ENCODE assay signal across 36 cellular contexts in the genomic region with DNA sequence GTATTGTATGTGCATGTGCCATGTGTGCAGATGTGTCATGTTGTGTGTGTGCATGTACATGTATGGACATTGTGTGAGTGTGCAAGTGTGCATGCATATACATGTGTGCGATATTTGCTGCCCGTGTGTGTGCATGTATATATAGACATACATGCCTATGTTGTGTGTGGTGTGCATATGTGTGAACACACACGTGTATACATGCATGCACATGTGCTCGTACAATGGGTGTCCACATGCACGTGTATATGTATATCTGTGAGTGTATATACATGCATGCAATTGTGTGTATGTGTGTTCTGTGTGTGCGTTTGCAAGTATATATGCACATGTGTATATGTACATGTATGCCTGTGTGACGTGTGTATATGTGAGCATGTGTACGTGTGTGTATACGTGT. TPM values are rescaled to one million over a fixed set of nuclear protein-coding genes. Genes with fewer than 3 reads are reported as not detected.
"Had no signal": no experiment of that assay in that cellular context is flagged by ENCODE, and none has a peak within 500 bp of the region (broad histone marks: within the 10 kb centered on the region; RNA-seq: fewer than 3 reads in every experiment).

No MANE protein-coding gene starts in this region.

- H3K9me3 ChIP-seq: neutrophil, pancreas, prostate gland, spleen, suprapubic skin, testis, tibial artery, transverse colon, upper lobe of left lung, uterus had no signal

- H3K4me3 Mint-ChIP-seq: naive B cell; natural killer cell; nephron; neural progenitor cell; stimulated activated memory B cell treated with anti-CD40 and anti-IgM and Interleukin-4, amounts not matched to agents 10 μg/mL and 1 μg/mL and 100 μg/mL, for 72 hours; stimulated activated naive CD8-positive, alpha-beta T cell treated with anti-CD3 and anti-CD28 coated beads, Interleukin-15, amount 100 ng/mL, for 72 hours had no signal

- H3K27me3 ChIP-seq: neural progenitor cell, pancreas, testis, upper lobe of left lung, uterus had no signal

- DNase-seq: naive B cell; natural killer cell; nucleus accumbens; spleen; stimulated activated CD4-positive, alpha-beta T cell treated with anti-CD3 and anti-CD28 coated beads, Interleukin-12 subunit alpha, Interleukin-12 subunit beta, amount 100 ng/mL, for 4 hours; stimulated activated CD4-positive, alpha-beta T cell treated with anti-CD3 and anti-CD28 coated beads, Interleukin-1b, Interleukin-23, amount 100 ng/mL, for 48 hours; stimulated activated CD4-positive, alpha-beta T cell treated with anti-CD3 and anti-CD28 coated beads, Interleukin-4, amount 100 ng/mL, for 1 hour; stimulated activated CD4-positive, alpha-beta T cell treated with anti-CD3 and anti-CD28 coated beads, Interleukin-4, amount 100 ng/mL, for 4 hours; stimulated activated CD8-positive, alpha-beta memory T cell treated with anti-CD3 and anti-CD28 coated beads, Interleukin-4, amount 100 ng/mL, for 48 hours; stimulated activated naive CD4-positive, alpha-beta T cell; stimulated activated naive CD8-positive, alpha-beta T cell treated with anti-CD3 and anti-CD28 coated beads, Interleukin-15, amount 100 ng/mL, for 72 hours; stimulated activated naive CD8-positive, alpha-beta T cell treated with anti-CD3 and anti-CD28 coated beads, Interleukin-15, Interleukin-2, amounts not matched to agents 100 U/mL and 50 U/mL, for 24 hours; substantia nigra; testis; tibial artery; transverse colon; uterus had no signal

- H3K4me1 Mint-ChIP-seq: naive B cell; natural killer cell; stimulated activated memory B cell treated with anti-CD40 and anti-IgM and Interleukin-4, amounts not matched to agents 10 μg/mL and 1 μg/mL and 100 μg/mL, for 72 hours had no signal

- H2AFZ ChIP-seq: neural progenitor cell had no signal

- H3K27ac Mint-ChIP-seq: natural killer cell; nephron; neural progenitor cell; stimulated activated memory B cell treated with anti-CD40 and anti-IgM and Interleukin-4, amounts not matched to agents 10 μg/mL and 1 μg/mL and 100 μg/mL, for 72 hours; stimulated activated naive CD8-positive, alpha-beta T cell treated with anti-CD3 and anti-CD28 coated beads, Interleukin-15, amount 100 ng/mL, for 72 hours had no signal

- H3K4me1 ChIP-seq: neural progenitor cell, pancreas, prostate gland, spleen, suprapubic skin, testis, tibial artery, transverse colon, upper lobe of left lung, uterus had no signal

- H3K36me3 ChIP-seq: neural progenitor cell, neutrophil, pancreas, prostate gland, spleen, suprapubic skin, tibial artery, transverse colon, upper lobe of left lung, uterus had no signal

- H3K4me2 ChIP-seq: neural progenitor cell, smooth muscle cell had no signal

- H3K4me3 ChIP-seq: neural progenitor cell, pancreas, prostate gland, skin epidermis, smooth muscle cell, spleen, suprapubic skin, testis, tibial artery, transverse colon, upper lobe of left lung, uterus had no signal

- H3K27ac ChIP-seq: neural progenitor cell, neutrophil, pancreas, prostate gland, skin epidermis, spleen, suprapubic skin, testis, tibial artery, transverse colon, upper lobe of left lung, uterus had no signal

- H3K36me3 Mint-ChIP-seq: naive B cell; natural killer cell; neural progenitor cell; stimulated activated memory B cell treated with anti-CD40 and anti-IgM and Interleukin-4, amounts not matched to agents 10 μg/mL and 1 μg/mL and 100 μg/mL, for 72 hours had no signal

- H3K9ac ChIP-seq: neural progenitor cell had no signal

- ATAC-seq: pancreas; right cardiac atrium; sciatic nerve; stimulated activated memory B cell treated with anti-CD40 and anti-IgM and Interleukin-4, amounts not matched to agents 10 μg/mL and 1 μg/mL and 100 μg/mL, for 72 hours; stimulated activated naive CD8-positive, alpha-beta T cell treated with anti-CD3 and anti-CD28 coated beads, Interleukin-15, amount 100 ng/mL, for 72 hours; stimulated activated naive CD8-positive, alpha-beta T cell treated with anti-CD3 and anti-CD28 coated beads, Interleukin-15, Interleukin-2, amounts not matched to agents 100 U/mL and 50 U/mL, for 24 hours had no signal

- H3K9me3 Mint-ChIP-seq: naive B cell; natural killer cell; nephron; neural progenitor cell; stimulated activated naive CD8-positive, alpha-beta T cell treated with anti-CD3 and anti-CD28 coated beads, Interleukin-15, amount 100 ng/mL, for 72 hours had no signal

RNA-seq across cellular contexts. Expression of a gene that starts 3.0 kb away (rescaled TPM):
- total RNA-seq: myocyte, natural killer cell, omental fat pad, osteocyte, pancreas, posterior vena cava, prostate gland, renal cortical epithelial cell, right cardiac atrium, sciatic nerve, smooth muscle cell, spleen, suprapubic skin, transverse colon, upper lobe of left lung, ureter, uterus had no signal
- polyA plus RNA-seq: neural cell, right cardiac atrium, smooth muscle cell, spleen had no signal

RNA-seq across cellular contexts. Expression of a gene that starts 20.8 kb away (rescaled TPM):
- total RNA-seq: myocyte, natural killer cell, omental fat pad, osteocyte, renal cortical epithelial cell, right cardiac atrium, smooth muscle cell, ureter had no signal
- polyA plus RNA-seq: neural cell, right cardiac atrium, smooth muscle cell had no signal
